ENCODE assay signal across 19 cellular contexts in the genomic region with DNA sequence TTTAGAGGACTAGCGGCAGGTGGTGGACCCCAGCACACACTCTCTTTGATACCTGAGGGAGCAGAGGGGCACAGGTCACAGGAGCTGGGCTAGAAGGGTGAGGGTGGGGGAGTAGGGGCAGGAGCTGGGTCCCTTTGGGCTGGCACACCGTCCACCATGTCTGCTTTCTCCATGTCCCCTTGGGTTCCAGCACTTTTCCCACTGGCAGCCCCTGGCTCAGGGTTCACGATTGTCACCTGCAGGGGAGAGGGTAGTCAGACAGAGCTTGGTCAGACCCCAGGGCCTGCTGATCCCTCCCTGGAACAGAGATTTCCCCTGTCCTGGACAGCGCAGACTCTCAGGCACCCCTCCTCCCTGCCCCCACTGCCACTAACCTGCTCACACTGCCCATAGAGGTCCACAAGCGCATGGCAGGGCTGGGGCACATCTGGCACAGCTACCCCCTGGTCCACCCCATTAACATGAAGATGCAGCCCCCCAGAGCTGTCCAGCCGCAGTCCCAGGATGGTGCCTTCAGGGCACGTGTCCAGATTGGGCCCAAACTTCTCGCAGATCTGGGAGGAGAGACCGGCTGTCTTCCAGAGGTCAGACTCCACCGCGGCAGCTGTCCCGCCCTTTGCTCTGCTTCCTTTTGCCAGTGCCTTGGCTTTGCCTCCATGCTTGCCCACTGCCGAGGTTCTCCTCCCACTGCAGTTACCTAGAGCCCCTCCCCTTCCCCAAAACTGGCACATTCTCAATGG. TPM values are rescaled to one million over a fixed set of nuclear protein-coding genes. Genes with fewer than 3 reads are reported as not detected.
DNase-seq lines count a peak whose midpoint lies in the region; ATAC-seq, FAIRE-seq and TF ChIP-seq lines count a peak whose summit lies in the region.
"Had no signal": no experiment of that assay in that cellular context is flagged by ENCODE, and none has a peak within 500 bp of the region (broad histone marks: within the 10 kb centered on the region; RNA-seq: fewer than 3 reads in every experiment).

No MANE protein-coding gene starts in this region.

- peaks cover 0 to 20% of the 10 kb centered on the region in 2 experiments for H4K20me1 ChIP-seq in H1 (replicated peaks in 1 of 2; ENCODE audit: control insufficient read depth in 1 of 2, insufficient read depth in 2 of 2, low read length in 2 of 2)

- no peak for TF ChIP-seq POLR2A in H1 (IDR thresholded peaks at IDR 0.05; ENCODE audit: control extremely low read depth in 1 of 2, low read depth in 2 of 2, low read length in 2 of 2)

- peak overlapping the region; percentile 16; the same call in 1 of the 2 replicates for H2BK5ac ChIP-seq in H1 (ENCODE audit: low read depth, low read length)

- no peak overlapping the region for H2BK12ac ChIP-seq in H1 (ENCODE audit: low read depth, low read length)

- DNase-seq in activated T-cell treated with anti-CD3 and anti-CD28 coated beads, Interleukin-2, amount 50 U/mL, for 72 hours, result no peak
- no peak for DNase-seq in activated T-cell treated with anti-CD3 and anti-CD28 coated beads for 4 hours
- DNase-seq in H7, result peak; percentile 35
- DNase-seq in H1 (ENCODE audit: low read depth in 1 of 2, low spot score in 2 of 2), result no peak
- peak; percentile 43 for DNase-seq in small intestine
- DNase-seq in stimulated activated CD4-positive, alpha-beta T cell treated with anti-CD3 and anti-CD28 coated beads, Interleukin-12 subunit alpha, Interleukin-12 subunit beta, amount 100 ng/mL, for 4 hours, result no peak
- no peak for DNase-seq in progenitor cell of endocrine pancreas (ENCODE audit: low spot score, unreplicated experiment)
- DNase-seq in SJCRH30, result no peak
- DNase-seq: Calu3, GOT3, NCI-H1092 treated with DMSO at 0.1 percent for 48 hours, NCI-H1694 treated with DMSO at 0.1 percent for 48 hours, NCI-H446 treated with DMSO at 0.1 percent for 48 hours, NCI-H748 treated with DMSO at 0.1 percent for 48 hours had no signal

- POLR2A ChIA-PET in H1 (lab: Charles Lee; ENCODE audit: partially characterized antibody), result interaction anchor here (0.6 to 11.3 kb wide), 12 partner anchors 8 to 275 kb away, joined by 3 to 223 read pairs (median 4); partner anchors contain the start of genes ACAP1, CLDN7 and NEURL4

- no peak for TF ChIP-seq EP300 in H1 (IDR thresholded peaks at IDR 0.05; ENCODE audit: borderline replicate concordance in 1 of 2, low read depth in 2 of 2, low read length in 2 of 2)

- TF ChIP-seq RAD21 in H1 (IDR thresholded peaks at IDR 0.05 in 1 of 2, conservative IDR thresholded peaks at IDR 0.05 in 1 of 2; ENCODE audit: low read depth in 2 of 2, low read length in 2 of 2), result no peak

- no peak overlapping the region for H3K4me3 Mint-ChIP-seq in activated T-cell treated with anti-CD3 and anti-CD28 coated beads, Interleukin-2, amount 50 U/mL, for 72 hours
- H3K4me3 Mint-ChIP-seq in progenitor cell of endocrine pancreas (ENCODE audit: low read depth), result no peak overlapping the region

- peaks cover 0 to 8% of the 10 kb centered on the region in 2 experiments; a peak in 1 of 4 replicates for H3K79me2 ChIP-seq in H1 (ENCODE audit: control insufficient read depth in 1 of 2, insufficient read depth in 2 of 2, low read length in 2 of 2)

- CTCF ChIA-PET in H1 (lab: Charles Lee; ENCODE audit: partially characterized antibody), result interaction anchor here (0.7 to 2.0 kb wide), 5 partner anchors 23 to 272 kb away, joined by 3 to 17 read pairs (median 3); no protein-coding TSS in a partner anchor

- no peak overlapping the region for H2BK20ac ChIP-seq in H1 (ENCODE audit: low read length)

- WGBS in H1 (ENCODE audit: extremely low coverage in 1 of 2, insufficient coverage in 1 of 2, insufficient read length in 1 of 2, insufficient replicate concordance in 2 of 2, low coverage in 1 of 2, low lambda C conversion rate in 2 of 2, missing lambda C conversion rate in 1 of 2), 2 experiments, result 94% methylated on average over 12 of the region's 13 CpGs; no CpG with 5 or more reads in 1 of the 2 experiments
- WGBS in small intestine, 3 donors, result 52 to 82% (median 67%) methylated on average over 12 to 13 of the region's 13 CpGs

- H3K27ac ChIP-seq in H1 (ENCODE audit: low read depth, low read length), result no peak overlapping the region
- H3K27ac ChIP-seq in small intestine (ENCODE audit: low read depth in 1 of 2, low read length in 1 of 2), result no peak overlapping the region
- H3K27ac ChIP-seq in SJCRH30, result no peak overlapping the region
- H3K27ac ChIP-seq: A549, C4-2B, KMS-11 had no signal

- H3K4ac ChIP-seq in H1 (replicated peaks; ENCODE audit: insufficient read length, low read depth, low read length), result no peak overlapping the region

- TF ChIP-seq CTCF in H1 (IDR thresholded peaks at IDR 0.05; ENCODE audit: control extremely low read depth in 1 of 3, insufficient read depth in 1 of 3, low read depth in 1 of 3, low read length in 3 of 3), result no peak
- no peak for TF ChIP-seq CTCF in progenitor cell of endocrine pancreas (IDR thresholded peaks at IDR 0.05; ENCODE audit: unreplicated experiment)

- H2BK15ac ChIP-seq in H1 (ENCODE audit: low read length), result no peak overlapping the region

- FAIRE-seq in H1 (lab: Jason Lieb, UNC), result no peak
- FAIRE-seq in small intestine (lab: Jason Lieb, UNC), result no peak
- FAIRE-seq: A549, HepG2 had no signal

- no peaks in the 10 kb centered on the region for H3K9me3 ChIP-seq in H1 (ENCODE audit: insufficient read depth in 2 of 2, low read depth in 1 of 2, low read length in 1 of 2)
- no peaks in the 10 kb centered on the region for H3K9me3 ChIP-seq in small intestine (ENCODE audit: control insufficient read depth, low read depth)
- no peaks in the 10 kb centered on the region for H3K9me3 ChIP-seq in SJCRH30 (replicated peaks)
- H3K9me3 ChIP-seq: A549 had no signal

- H3K36me3 Mint-ChIP-seq in activated T-cell treated with anti-CD3 and anti-CD28 coated beads, Interleukin-2, amount 50 U/mL, for 72 hours (ENCODE audit: insufficient read depth in 2 of 2), result peaks cover 3 to 4% of the 10 kb centered on the region in 2 donors
- peaks cover 8% of the 10 kb centered on the region for H3K36me3 Mint-ChIP-seq in progenitor cell of endocrine pancreas (ENCODE audit: insufficient read depth)

- no peak overlapping the region for H4K91ac ChIP-seq in H1 (replicated peaks; ENCODE audit: insufficient read length, low read length)

- no peak overlapping the region for H2AK5ac ChIP-seq in H1 (ENCODE audit: low read depth, low read length)

- no peak overlapping the region for H4K5ac ChIP-seq in H1 (ENCODE audit: insufficient read length, low read depth, low read length)

- peak overlapping the region; percentile 55 for H3K27ac Mint-ChIP-seq in activated T-cell treated with anti-CD3 and anti-CD28 coated beads, Interleukin-2, amount 50 U/mL, for 72 hours
- H3K27ac Mint-ChIP-seq in progenitor cell of endocrine pancreas, result no peak overlapping the region

- no peak overlapping the region for H3K4me2 ChIP-seq in H1 (ENCODE audit: insufficient read depth in 1 of 2, low read depth in 2 of 2, low read length in 2 of 2)
- H3K4me2 ChIP-seq: A549, KMS-11 had no signal

- no peak overlapping the region for H3K56ac ChIP-seq in H1 (replicated peaks; ENCODE audit: insufficient read length, low read depth, low read length)

- H3K4me3 ChIP-seq in H7 (ENCODE audit: insufficient read depth, low read depth, low read length), result no peak overlapping the region
- H3K4me3 ChIP-seq in H1 (ENCODE audit: extremely low read depth in 1 of 4, insufficient read depth in 2 of 4, low read depth in 3 of 4, low read length in 4 of 4), result no peak overlapping the region
- H3K4me3 ChIP-seq in small intestine (ENCODE audit: low read depth in 1 of 2, low read length in 2 of 2), result no peak overlapping the region
- no peak overlapping the region for H3K4me3 ChIP-seq in SJCRH30
- H3K4me3 ChIP-seq: A549 had no signal

- no peak for ATAC-seq in activated T-cell treated with anti-CD3 and anti-CD28 coated beads, Interleukin-2, amount 50 U/mL, for 72 hours (replicated peaks in 1 of 2)
- ATAC-seq: A549, HepG2, Right ventricle myocardium inferior had no signal

- no peaks in the 10 kb centered on the region for H3K9me3 Mint-ChIP-seq in activated T-cell treated with anti-CD3 and anti-CD28 coated beads, Interleukin-2, amount 50 U/mL, for 72 hours
- H3K9me3 Mint-ChIP-seq in progenitor cell of endocrine pancreas (ENCODE audit: low read depth), result no peaks in the 10 kb centered on the region

- no peak overlapping the region for H2AFZ ChIP-seq in H1 (ENCODE audit: low read length)

- H3K23me2 ChIP-seq in H1 (ENCODE audit: low read depth, low read length), result no peaks in the 10 kb centered on the region; the same call in 1 of the 2 replicates

- H3K36me3 ChIP-seq in H7 (replicated peaks; ENCODE audit: control insufficient read depth, insufficient read depth, low read length) (peaks cover 47% of the 10 kb centered on the region), H1 (ENCODE audit: control insufficient read depth in 2 of 4, insufficient read depth in 4 of 4, low read length in 3 of 4) (peaks cover 27 to 60% (median 43%) of the 10 kb centered on the region in 4 experiments), small intestine (ENCODE audit: control insufficient read depth in 2 of 2, insufficient read depth in 2 of 2, low read length in 2 of 2) (peaks cover 8 to 10% of the 10 kb centered on the region in 2 donors), SJCRH30 (peaks cover 6% of the 10 kb centered on the region)

- H4K8ac ChIP-seq in H1 (ENCODE audit: extremely low read depth, insufficient read depth, low read length), result peak overlapping the region; percentile 42; the same call in 1 of the 2 replicates

- H3K18ac ChIP-seq in H1 (ENCODE audit: extremely low read depth, low read length), result no peak overlapping the region

- H3K9ac ChIP-seq in H1 (replicated peaks in 1 of 4; ENCODE audit: extremely low read depth in 1 of 4, low read depth in 3 of 4, low read length in 3 of 4), result no peak overlapping the region
- H3K9ac ChIP-seq: KMS-11 had no signal

- no peak overlapping the region for H2BK120ac ChIP-seq in H1 (replicated peaks; ENCODE audit: low read depth, low read length)

- no peak overlapping the region for H3K14ac ChIP-seq in H1 (ENCODE audit: insufficient read length)

- H3K23ac ChIP-seq in H1 (ENCODE audit: insufficient read length), result no peak overlapping the region

- H3K27me3 ChIP-seq in H7 (ENCODE audit: control insufficient read depth, insufficient read depth, low read length) (no peaks in the 10 kb centered on the region), H1 (replicated peaks in 1 of 4; ENCODE audit: control insufficient read depth in 3 of 4, extremely low read depth in 1 of 4, insufficient read depth in 3 of 4, low read length in 3 of 4) (no peaks in the 10 kb centered on the region), small intestine (ENCODE audit: control insufficient read depth in 2 of 2, insufficient read depth in 2 of 2, low read length in 2 of 2) (no peaks in the 10 kb centered on the region), SJCRH30 (no peaks in the 10 kb centered on the region)

- H3K27me3 Mint-ChIP-seq in activated T-cell treated with anti-CD3 and anti-CD28 coated beads, Interleukin-2, amount 50 U/mL, for 72 hours (ENCODE audit: low read depth), result no peaks in the 10 kb centered on the region
- no peaks in the 10 kb centered on the region for H3K27me3 Mint-ChIP-seq in progenitor cell of endocrine pancreas

- peaks cover 0 to 5% (median 3%) of the 10 kb centered on the region in 4 experiments; a peak in 4 of 7 replicates for H3K4me1 ChIP-seq in H1 (replicated peaks in 1 of 4; ENCODE audit: control insufficient read depth in 3 of 4, insufficient read depth in 4 of 4, low read length in 3 of 4)
- H3K4me1 ChIP-seq in small intestine (ENCODE audit: control insufficient read depth in 2 of 2, insufficient read depth in 1 of 2, low read depth in 1 of 2, low read length in 1 of 2), result peaks cover 3% of the 10 kb centered on the region in 2 donors
- peaks cover 4% of the 10 kb centered on the region; the same call in 1 of the 2 replicates for H3K4me1 ChIP-seq in SJCRH30

- 0 out of 2 replicates have a peak, but pooled peaks cover under 1% of the 10 kb centered on the region for H3K79me1 ChIP-seq in H1 (ENCODE audit: low read depth, low read length)

- peaks cover 28% of the 10 kb centered on the region for H3K4me1 Mint-ChIP-seq in activated T-cell treated with anti-CD3 and anti-CD28 coated beads, Interleukin-2, amount 50 U/mL, for 72 hours (ENCODE audit: low read depth)
- H3K4me1 Mint-ChIP-seq in progenitor cell of endocrine pancreas (ENCODE audit: low read depth), result peaks cover 9% of the 10 kb centered on the region

RNA-seq across cellular contexts. Expression of gene GPS2, which starts 3.1 kb away (rescaled TPM):
- total RNA-seq in activated T-cell treated with anti-CD3 and anti-CD28 coated beads, Interleukin-2, amount 50 U/mL, for 72 hours, result 10 to 100 TPM; 50.5 to 50.7 TPM
- 52.8 and 60.2 TPM in 2 replicates for total RNA-seq in H7 (2014; rRNA removed; shearing (Covaris generic))
- 67.0 and 74.8 TPM in 2 replicates for total RNA-seq in H1 (2021; fragmentation: NEBNext Ultra II Directional; extraction: Animal tissue kit (Norgen Biotek cat#: 25700))
- polyA plus RNA-seq in H1 (2011; rRNA removed), result 152 and 203 TPM in 2 replicates
- 79.1 TPM for polyA plus RNA-seq in H1 (2011; cell fraction: cytosol; rRNA removed)
- 153 TPM for polyA plus RNA-seq in H1 (2011; cell fraction: nucleus; rRNA removed)
- polyA plus RNA-seq in H1 (2012, experiment 1 of 2), result 73.9 to 93.2 TPM (median 88.0 TPM) in 4 replicates
- polyA plus RNA-seq in H1 (2012, experiment 2 of 2), result 103 TPM
- polyA plus RNA-seq in H1 (2013, experiment 1 of 2), result 63.1 TPM
- polyA plus RNA-seq in H1 (2013, experiment 2 of 2), result 58.9 TPM
- 43.0 and 79.6 TPM in 2 replicates for polyA minus RNA-seq in H1 (2011; rRNA and poly(A)+ RNA removed)
- polyA minus RNA-seq in H1 (2011; cell fraction: cytosol; rRNA and poly(A)+ RNA removed), result 44.0 TPM
- polyA minus RNA-seq in H1 (2011; cell fraction: nucleus; rRNA and poly(A)+ RNA removed), result 47.7 TPM
- 100 to 1,000 TPM in 2 of 3 donors, 10 to 100 TPM in 1; 62.5 to 152 (median 110) TPM for polyA plus RNA-seq in small intestine
- 77.1 and 81.1 TPM in 2 replicates for total RNA-seq in progenitor cell of endocrine pancreas
- total RNA-seq in SJCRH30 (2014; rRNA removed; shearing (Covaris generic)), result 32.2 and 39.7 TPM in 2 replicates

RNA-seq across cellular contexts. Expression of gene NEURL4, which starts 10.8 kb away (rescaled TPM):
- total RNA-seq in activated T-cell treated with anti-CD3 and anti-CD28 coated beads, Interleukin-2, amount 50 U/mL, for 72 hours, result 10 to 100 TPM; 35.7 to 37.6 TPM
- total RNA-seq in H7 (2014; rRNA removed; shearing (Covaris generic)), result 33.5 and 34.1 TPM in 2 replicates
- 46.8 and 55.4 TPM in 2 replicates for total RNA-seq in H1 (2021; fragmentation: NEBNext Ultra II Directional; extraction: Animal tissue kit (Norgen Biotek cat#: 25700))
- polyA plus RNA-seq in H1 (2011; rRNA removed) (29.6 and 39.9 TPM in 2 replicates), small intestine (10 to 100 TPM; 14.3 to 36.9 (median 22.1) TPM)
- 25.8 TPM for polyA plus RNA-seq in H1 (2011; cell fraction: cytosol; rRNA removed)
- 261 TPM for polyA plus RNA-seq in H1 (2011; cell fraction: nucleus; rRNA removed)
- 32.3 to 49.5 TPM (median 46.3 TPM) in 4 replicates for polyA plus RNA-seq in H1 (2012, experiment 1 of 2)
- 25.9 TPM for polyA plus RNA-seq in H1 (2012, experiment 2 of 2)
- polyA plus RNA-seq in H1 (2013, experiment 1 of 2), result 18.6 TPM
- polyA plus RNA-seq in H1 (2013, experiment 2 of 2), result 19.7 TPM
- polyA minus RNA-seq in H1 (2011; rRNA and poly(A)+ RNA removed), result 32.3 and 33.5 TPM in 2 replicates
- 21.3 TPM for polyA minus RNA-seq in H1 (2011; cell fraction: cytosol; rRNA and poly(A)+ RNA removed)
- polyA minus RNA-seq in H1 (2011; cell fraction: nucleus; rRNA and poly(A)+ RNA removed), result 76.2 TPM
- total RNA-seq in progenitor cell of endocrine pancreas, result 75.2 TPM in 2 replicates
- 18.7 and 19.7 TPM in 2 replicates for total RNA-seq in SJCRH30 (2014; rRNA removed; shearing (Covaris generic))

RNA-seq across cellular contexts. Expression of gene EIF5A, which starts 10.9 kb away (rescaled TPM):
- 100 to 1,000 TPM; 547 to 594 TPM for total RNA-seq in activated T-cell treated with anti-CD3 and anti-CD28 coated beads, Interleukin-2, amount 50 U/mL, for 72 hours
- 865 and 1,116 TPM in 2 replicates for total RNA-seq in H7 (2014; rRNA removed; shearing (Covaris generic))
- 1,158 and 1,172 TPM in 2 replicates for total RNA-seq in H1 (2021; fragmentation: NEBNext Ultra II Directional; extraction: Animal tissue kit (Norgen Biotek cat#: 25700))
- polyA plus RNA-seq in H1 (2011; rRNA removed) (717 and 962 TPM in 2 replicates), small intestine (100 to 1,000 TPM; 338 to 606 (median 342) TPM)
- 875 TPM for polyA plus RNA-seq in H1 (2011; cell fraction: cytosol; rRNA removed)
- polyA plus RNA-seq in H1 (2011; cell fraction: nucleus; rRNA removed), result 719 TPM
- 1,190 to 1,288 TPM (median 1,234 TPM) in 4 replicates for polyA plus RNA-seq in H1 (2012, experiment 1 of 2)
- polyA plus RNA-seq in H1 (2012, experiment 2 of 2), result 1,228 TPM
- polyA plus RNA-seq in H1 (2013, experiment 1 of 2), result 992 TPM
- 1,009 TPM for polyA plus RNA-seq in H1 (2013, experiment 2 of 2)
- polyA minus RNA-seq in H1 (2011; rRNA and poly(A)+ RNA removed), result 837 and 958 TPM in 2 replicates
- polyA minus RNA-seq in H1 (2011; cell fraction: cytosol; rRNA and poly(A)+ RNA removed), result 476 TPM
- polyA minus RNA-seq in H1 (2011; cell fraction: nucleus; rRNA and poly(A)+ RNA removed), result 281 TPM
- total RNA-seq in progenitor cell of endocrine pancreas, result 323 and 338 TPM in 2 replicates
- 339 and 372 TPM in 2 replicates for total RNA-seq in SJCRH30 (2014; rRNA removed; shearing (Covaris generic))

RNA-seq across cellular contexts. Expression of gene ACAP1, which starts 18.0 kb away (rescaled TPM):
- 100 to 1,000 TPM; 690 to 708 TPM for total RNA-seq in activated T-cell treated with anti-CD3 and anti-CD28 coated beads, Interleukin-2, amount 50 U/mL, for 72 hours
- total RNA-seq in H7 (2014; rRNA removed; shearing (Covaris generic)), result 17.8 and 34.5 TPM in 2 replicates
- 45.1 and 49.2 TPM in 2 replicates for total RNA-seq in H1 (2021; fragmentation: NEBNext Ultra II Directional; extraction: Animal tissue kit (Norgen Biotek cat#: 25700))
- polyA plus RNA-seq in H1 (2011; rRNA removed), result 11.9 and 18.0 TPM in 2 replicates
- polyA plus RNA-seq in H1 (2011; cell fraction: cytosol; rRNA removed), result 21.2 TPM
- 48.4 TPM for polyA plus RNA-seq in H1 (2011; cell fraction: nucleus; rRNA removed)
- polyA plus RNA-seq in H1 (2012, experiment 1 of 2), result 17.1 to 31.0 TPM (median 26.1 TPM) in 4 replicates
- 15.8 TPM for polyA plus RNA-seq in H1 (2012, experiment 2 of 2)
- 41.6 TPM for polyA plus RNA-seq in H1 (2013, experiment 1 of 2)
- 42.2 TPM for polyA plus RNA-seq in H1 (2013, experiment 2 of 2)
- 9.9 and 20.3 TPM in 2 replicates for polyA minus RNA-seq in H1 (2011; rRNA and poly(A)+ RNA removed)
- polyA minus RNA-seq in H1 (2011; cell fraction: cytosol; rRNA and poly(A)+ RNA removed), result 11.6 TPM
- 10.8 TPM for polyA minus RNA-seq in H1 (2011; cell fraction: nucleus; rRNA and poly(A)+ RNA removed)
- polyA plus RNA-seq in small intestine, result 10 to 100 TPM in 1 of 3 donors, 1 to 10 TPM in 2; 3.8 to 43.5 (median 9.1) TPM
- total RNA-seq in progenitor cell of endocrine pancreas, result 1.0 TPM in 1 of 2 replicates, not detected in the other
- 0.20 and 0.67 TPM in 2 replicates for total RNA-seq in SJCRH30 (2014; rRNA removed; shearing (Covaris generic))
- total RNA-seq: Calu3 had no signal

RNA-seq across cellular contexts. Expression of gene YBX2, which starts 23.9 kb away (rescaled TPM):
- total RNA-seq in activated T-cell treated with anti-CD3 and anti-CD28 coated beads, Interleukin-2, amount 50 U/mL, for 72 hours, result 1 to 10 TPM; 3.6 to 9.5 TPM
- 12.2 and 21.8 TPM in 2 replicates for total RNA-seq in H7 (2014; rRNA removed; shearing (Covaris generic))
- total RNA-seq in H1 (2021; fragmentation: NEBNext Ultra II Directional; extraction: Animal tissue kit (Norgen Biotek cat#: 25700)), result 27.6 and 30.5 TPM in 2 replicates
- 19.2 and 35.5 TPM in 2 replicates for polyA plus RNA-seq in H1 (2011; rRNA removed)
- polyA plus RNA-seq in H1 (2011; cell fraction: cytosol; rRNA removed), result 28.3 TPM
- 105 TPM for polyA plus RNA-seq in H1 (2011; cell fraction: nucleus; rRNA removed)
- polyA plus RNA-seq in H1 (2012, experiment 1 of 2), result 24.2 to 40.9 TPM (median 34.5 TPM) in 4 replicates
- 31.0 TPM for polyA plus RNA-seq in H1 (2012, experiment 2 of 2)
- polyA plus RNA-seq in H1 (2013, experiment 1 of 2), result 44.7 TPM
- polyA plus RNA-seq in H1 (2013, experiment 2 of 2), result 42.3 TPM
- polyA minus RNA-seq in H1 (2011; rRNA and poly(A)+ RNA removed), result 5.5 and 10.0 TPM in 2 replicates
- 11.9 TPM for polyA minus RNA-seq in H1 (2011; cell fraction: cytosol; rRNA and poly(A)+ RNA removed)
- 11.7 TPM for polyA minus RNA-seq in H1 (2011; cell fraction: nucleus; rRNA and poly(A)+ RNA removed)
- 10 to 100 TPM in 2 of 3 donors, 1 to 10 TPM in 1; 4.9 to 49.6 (median 17.3) TPM for polyA plus RNA-seq in small intestine
- total RNA-seq in progenitor cell of endocrine pancreas, result 2.7 and 4.3 TPM in 2 replicates
- not detected in 2 replicates for total RNA-seq in SJCRH30 (2014; rRNA removed; shearing (Covaris generic))

Comparison
In these comparisons a context has a peak if more than half of its experiments do, and no peak if none do; other contexts are left out.
1. DNase-seq: peak in H7 (single experiment) and small intestine (single experiment); none in activated T-cell treated with anti-CD3 and anti-CD28 coated beads, Interleukin-2, amount 50 U/mL, for 72 hours (0 of 2), activated T-cell treated with anti-CD3 and anti-CD28 coated beads for 4 hours (single experiment), H1 (0 of 2), stimulated activated CD4-positive, alpha-beta T cell treated with anti-CD3 and anti-CD28 coated beads, Interleukin-12 subunit alpha, Interleukin-12 subunit beta, amount 100 ng/mL, for 4 hours (single experiment), progenitor cell of endocrine pancreas (single experiment) and SJCRH30 (0 of 2).